Comparison of ENCODE assay signal across 1 cellular context in the genomic region with DNA sequence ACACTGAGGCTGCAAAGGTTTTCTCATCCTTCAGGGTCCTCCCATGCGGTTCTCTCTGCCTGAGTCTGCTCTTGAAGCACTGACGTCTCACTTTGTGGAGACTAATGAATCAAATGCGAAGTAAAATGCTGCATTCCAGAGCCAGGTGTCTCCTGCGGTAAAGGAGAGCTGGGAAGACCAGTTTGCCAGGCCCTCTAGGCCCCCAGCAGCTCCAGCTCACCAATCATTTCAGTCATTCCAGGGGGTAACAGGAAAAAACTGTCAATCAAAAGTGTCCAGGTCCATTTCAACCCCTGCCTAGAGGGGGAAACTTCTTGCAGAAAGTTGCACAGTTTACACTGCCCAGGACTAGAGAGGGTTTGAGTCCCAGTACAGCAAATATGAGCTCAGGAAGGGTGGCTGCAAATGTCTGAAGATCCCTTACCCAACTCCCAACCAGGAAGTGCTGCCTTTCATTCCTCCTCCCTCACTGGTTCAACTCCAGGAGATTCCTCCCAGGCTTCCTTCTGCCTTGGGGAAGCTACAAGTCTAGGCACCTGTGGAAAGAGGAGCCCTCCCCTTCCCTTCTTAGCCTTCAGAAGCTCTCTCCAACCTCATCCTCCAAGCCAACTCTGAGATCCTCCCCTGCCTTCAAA.
TF ChIP-seq lines count a peak whose summit lies in the region.

No MANE protein-coding gene starts in this region.

TF ChIP-seq in GM23338, 12 proteins besides CTCF, POLR2A, EP300 and RAD21:
- TF ChIP-seq EZH2 (IDR thresholded peaks at IDR 0.05; ENCODE audit: low read depth, unreplicated experiment), result peak; percentile 21
- no peak for TF ChIP-seq CREB1 (CRISPR knock-in tag; IDR thresholded peaks at IDR 0.05; ENCODE audit: low read depth)
